In genomic region chr16:59997706-59998105, GRCh38 we compare ENCODE assay signal across 8 cellular contexts.
"Had no signal": no experiment of that assay in that cellular context is flagged by ENCODE, and none has a peak within 500 bp of the region (broad histone marks: within the 10 kb centered on the region; RNA-seq: fewer than 3 reads in every experiment).

No MANE protein-coding gene starts in this region.

- ATAC-seq: GM12878 had no signal

- FAIRE-seq: G401.6, GM12878, GM12891, GM12892, GM18507, GM19239 had no signal

- DNase-seq: GDM1, GF-D8 had no signal

- H3K4me3 ChIP-seq: GM12878 had no signal
